ENCODE assay signal across 8 cellular contexts in genomic region chr1:241847540-241847795, GRCh38. TPM values are rescaled to one million over a fixed set of nuclear protein-coding genes. Genes with fewer than 3 reads are reported as not detected.
DNase-seq lines count a peak whose midpoint lies in the region; ATAC-seq, FAIRE-seq and TF ChIP-seq lines count a peak whose summit lies in the region.

No MANE protein-coding gene starts in this region.

- H3K36me3 Mint-ChIP-seq in Calu3 (ENCODE audit: insufficient read depth, unreplicated experiment): peaks cover 22% of the 10 kb centered on the region

- H3K27ac ChIP-seq in SJCRH30 (peak overlapping the region; percentile 82), esophagus muscularis mucosa (replicated peaks in 1 of 4) (peak overlapping the region; percentile 93 to 99 (median 96)), pancreas (peak overlapping the region; percentile 91 to 99 (median 95))

- TF ChIP-seq CTCF in Calu3 (IDR thresholded peaks at IDR 0.05; ENCODE audit: unreplicated experiment): no peak
- no peak for TF ChIP-seq CTCF in esophagus muscularis mucosa (IDR thresholded peaks at IDR 0.05)
- TF ChIP-seq CTCF in pancreas (IDR thresholded peaks at IDR 0.05): no peak
- no peak for TF ChIP-seq CTCF in GM10266 (IDR thresholded peaks at IDR 0.05; ENCODE audit: control insufficient read depth, insufficient read depth, low read depth, missing control alignments)

- FAIRE-seq in pancreas (lab: Jason Lieb, UNC): no peak

- H3K4me1 ChIP-seq in SJCRH30 (no peaks in the 10 kb centered on the region), esophagus muscularis mucosa (peaks cover 8 to 14% (median 11%) of the 10 kb centered on the region in 4 donors), pancreas (peaks cover 4 to 5% (median 4%) of the 10 kb centered on the region in 3 donors)

- intact Hi-C loops in Calu3 (cut with micrococcal nuclease; ENCODE audit: unreplicated experiment) (no loop called here), esophagus muscularis mucosa (cut with DNase I) (loop anchor here (10.0 kb wide), 3 partner anchors 203 to 313 kb away; partner anchors contain the start of genes CHML, KMO and OPN3), pancreas (cut with DNase I) (no loop called here)

- BruUV-seq in Calu3 (replicated peaks; lab: Mats Ljungman, UMichigan): TSS peak; percentile 41

- H3K9me3 ChIP-seq in SJCRH30 (replicated peaks) (no peaks in the 10 kb centered on the region), esophagus muscularis mucosa (no peaks in the 10 kb centered on the region), pancreas (no peaks in the 10 kb centered on the region)

- H3K27me3 Mint-ChIP-seq in Calu3 (ENCODE audit: unreplicated experiment): no peaks in the 10 kb centered on the region

- no peak for ATAC-seq in pancreas

- no peaks in the 10 kb centered on the region for H3K9me3 Mint-ChIP-seq in Calu3 (ENCODE audit: low read depth, unreplicated experiment)

- no peak for TF ChIP-seq EP300 in esophagus muscularis mucosa (IDR thresholded peaks at IDR 0.05)

- H3K27me3 ChIP-seq in SJCRH30: no peaks in the 10 kb centered on the region
- no peaks in the 10 kb centered on the region for H3K27me3 ChIP-seq in esophagus muscularis mucosa
- H3K27me3 ChIP-seq in pancreas: no peaks in the 10 kb centered on the region

- no peak for DNase-seq in Calu3
- DNase-seq in SJCRH30: no peak
- no peak for DNase-seq in esophagus muscularis mucosa (ENCODE audit: extremely low spot score)
- no peak for DNase-seq in pancreas
- DNase-seq in LoVo (ENCODE audit: low spot score): no peak
- DNase-seq in GM10266 (ENCODE audit: extremely low spot score): no peak
- no peak for DNase-seq in GDM1 (lab: John Stamatoyannopoulos, UW)
- DNase-seq in NCI-H748 treated with DMSO at 0.1 percent for 48 hours (lab: John Stamatoyannopoulos, UW): no peak

- peaks cover 31% of the 10 kb centered on the region for H3K4me1 Mint-ChIP-seq in Calu3 (ENCODE audit: low read depth, unreplicated experiment)

- H3K27ac Mint-ChIP-seq in Calu3 (ENCODE audit: unreplicated experiment): peak overlapping the region; percentile 93

- 15% methylated on average over 6 of the region's 6 CpGs for WGBS in esophagus muscularis mucosa
- 3 to 6% methylated on average over 6 of the region's 6 CpGs for WGBS in pancreas, 2 donors

- H3K4me3 ChIP-seq in SJCRH30 (peak overlapping the region; percentile 85), esophagus muscularis mucosa (peak overlapping the region; percentile 72 to 97 (median 78)), pancreas (peak overlapping the region; percentile 56 to 94 (median 85))

- TF ChIP-seq POLR2A in esophagus muscularis mucosa (IDR thresholded peaks at IDR 0.05; ENCODE audit: low read depth): no peak

- peak overlapping the region; percentile 100 for H3K4me3 Mint-ChIP-seq in Calu3 (ENCODE audit: low read depth, unreplicated experiment)

- H3K36me3 ChIP-seq in SJCRH30 (peaks cover 21% of the 10 kb centered on the region), esophagus muscularis mucosa (no peaks in the 10 kb centered on the region), pancreas (no peaks in the 10 kb centered on the region)

- CTCF ChIA-PET in Calu3 (lab: Charles Lee): interaction anchor here (0.7 to 1.2 kb wide), 2 partner anchors 15 to 237 kb away, joined by 3 to 4 read pairs; no protein-coding TSS in a partner anchor

RNA-seq across cellular contexts. Expression of gene EXO1, which starts 0.5 kb away (rescaled TPM):
- total RNA-seq in Calu3 (2022) (19.9 and 36.3 TPM in 2 replicates), esophagus muscularis mucosa (1 to 10 TPM in 2 of 4 donors, under 1 TPM in 1, not detected in 1; 0.46 to 1.5 (median 1.4) TPM), pancreas (under 1 TPM in 4 of 6 donors, not detected in 2; 0.34 to 0.84 (median 0.39) TPM)
- 51.3 and 57.4 TPM in 2 replicates for total RNA-seq in SJCRH30 (2014; rRNA removed; shearing (Covaris generic))
- under 1 TPM; 0.08 to 0.19 TPM for polyA plus RNA-seq in pancreas
